1 cellular context compared by ENCODE assay signal in the genomic region with DNA sequence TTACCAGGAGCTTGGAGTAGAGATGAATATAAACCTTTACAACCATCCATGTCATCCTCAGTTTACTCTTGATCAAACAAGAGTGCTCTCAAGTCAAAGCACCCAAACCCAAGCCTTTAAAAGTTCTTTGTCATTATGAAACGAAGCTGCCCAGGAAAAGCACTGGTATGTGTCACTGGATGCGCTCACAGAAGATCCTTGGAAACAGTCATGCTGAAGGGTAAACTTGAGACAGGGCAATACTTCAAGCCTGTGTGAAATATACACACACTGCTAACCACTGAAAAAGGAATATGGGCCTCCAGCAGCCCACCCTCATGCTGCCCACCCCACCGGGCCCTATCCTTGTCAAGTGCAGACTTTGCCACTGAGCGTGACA.
TF ChIP-seq lines count a peak whose summit lies in the region.

No MANE protein-coding gene starts in this region.

TF ChIP-seq in GM12878, 131 proteins besides CTCF, POLR2A, EP300 and RAD21:
- TF ChIP-seq STAT3 (IDR thresholded peaks at IDR 0.05; ENCODE audit: low read depth, low read length) (no peak), ATF7 (IDR thresholded peaks at IDR 0.05; ENCODE audit: low read depth) (no peak), JUNB (IDR thresholded peaks at IDR 0.05) (0 out of 2 replicates have a peak, but pooled peaks have one; percentile 12), ZBED1 (IDR thresholded peaks at IDR 0.05; ENCODE audit: borderline replicate concordance) (no peak), KDM1A (IDR thresholded peaks at IDR 0.05; ENCODE audit: borderline replicate concordance) (no peak), HCFC1 (IDR thresholded peaks at IDR 0.05; ENCODE audit: low read length) (no peak), YY1 (IDR thresholded peaks at IDR 0.05; ENCODE audit: low read depth, low read length) (no peak)
